Comparison of ENCODE assay signal across 8 cellular contexts in the genomic region with DNA sequence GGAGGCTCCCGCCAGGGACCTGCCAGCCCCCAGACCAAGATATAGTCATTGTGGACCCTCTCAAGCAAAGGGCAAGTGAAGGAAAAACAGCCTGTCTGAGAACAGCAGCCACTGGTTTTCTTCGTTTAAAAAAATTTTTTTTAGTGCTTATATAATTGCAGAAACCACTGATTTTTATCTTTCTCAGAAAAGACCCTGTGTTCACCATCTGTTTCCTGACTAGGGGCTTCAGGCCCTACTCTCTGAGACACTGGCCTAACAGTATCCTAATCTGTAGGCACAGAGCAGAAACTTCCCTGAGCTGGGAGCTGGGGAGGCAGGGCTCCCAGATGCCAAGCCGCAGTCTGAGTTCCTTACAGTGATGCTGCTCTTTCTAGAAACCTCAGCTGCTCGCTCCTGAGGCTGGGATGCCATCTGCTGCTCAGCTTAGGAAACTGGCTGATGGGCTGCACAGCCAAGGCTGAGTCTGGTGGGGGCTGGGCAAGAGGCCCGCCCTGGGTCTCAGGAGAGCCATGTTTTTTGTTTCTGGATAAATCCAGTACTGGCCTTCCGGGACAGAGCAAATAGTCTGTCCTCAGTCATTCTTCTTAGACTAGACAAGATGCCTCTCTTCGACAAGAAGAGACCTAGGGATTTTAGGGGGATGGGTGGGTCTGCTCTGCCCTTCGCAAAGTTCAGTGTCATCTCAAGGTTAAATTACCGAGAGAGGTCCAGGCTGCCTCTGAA. TPM values are rescaled to one million over a fixed set of nuclear protein-coding genes. Genes with fewer than 3 reads are reported as not detected.
DNase-seq lines count a peak whose midpoint lies in the region; ATAC-seq and TF ChIP-seq lines count a peak whose summit lies in the region.

No MANE protein-coding gene starts in this region.

- no peaks in the 10 kb centered on the region for H3K79me2 ChIP-seq in ACC112 (ENCODE audit: control insufficient read depth, insufficient read depth, low read length, unreplicated experiment)

- intact Hi-C loops in right lobe of liver (cut with DNase I) = no loop called here

- peak; percentile 45 for ATAC-seq in GM18520 (IDR thresholded peaks at IDR 0.05; ENCODE audit: unreplicated experiment)
- ATAC-seq in HG03442 (IDR thresholded peaks at IDR 0.05; ENCODE audit: unreplicated experiment) = peak; percentile 67
- ATAC-seq in right lobe of liver = peak; percentile 98 to 99 (median 99)

- peak overlapping the region; percentile 56 for H2AFZ ChIP-seq in ACC112 (ENCODE audit: low read length, unreplicated experiment)

- TF ChIP-seq CTCF in right lobe of liver (IDR thresholded peaks at IDR 0.05) = peak; percentile 86 to 89 (median 87)

- H3K4me1 ChIP-seq in ACC112 (ENCODE audit: control insufficient read depth, insufficient read depth, low read length, unreplicated experiment) (peaks cover 10% of the 10 kb centered on the region), right lobe of liver (no peaks in the 10 kb centered on the region)

- 37% methylated on average over 6 of the region's 9 CpGs for WGBS in right lobe of liver (ENCODE audit: insufficient coverage, low coverage, low lambda C conversion rate, missing lambda C conversion rate)

- TF ChIP-seq POLR2A in right lobe of liver (IDR thresholded peaks at IDR 0.05) = no peak

- no peaks in the 10 kb centered on the region for H3K36me3 ChIP-seq in ACC112 (ENCODE audit: insufficient read depth, low read length)
- no peaks in the 10 kb centered on the region for H3K36me3 ChIP-seq in right lobe of liver

- H3K27ac ChIP-seq in ACC112 (ENCODE audit: low read depth, low read length) = no peak overlapping the region
- no peak overlapping the region for H3K27ac ChIP-seq in right lobe of liver

- H3K27me3 ChIP-seq in ACC112 (ENCODE audit: insufficient read depth, low read length) (peaks cover 4% of the 10 kb centered on the region; the same call in 1 of the 2 replicates), right lobe of liver (no peaks in the 10 kb centered on the region)

- no peaks in the 10 kb centered on the region for H3K9me3 ChIP-seq in right lobe of liver

- H3K4me3 ChIP-seq in ACC112 (ENCODE audit: low read depth, low read length) (no peak overlapping the region), right lobe of liver (no peak overlapping the region)

- DNase-seq in NCI-H526 treated with DMSO at 0.1 percent for 48 hours (lab: John Stamatoyannopoulos, UW) (peak; percentile 91), dedifferentiated amniotic fluid mesenchymal stem cell (ENCODE audit: extremely low spot score) (peak; percentile 97), right lobe of liver (peak; percentile 75 to 81 (median 77))
- DNase-seq in activated CD4-positive, alpha-beta T cell treated with anti-CD3 and anti-CD28 coated beads for 48 hours = peak; percentile 82
- DNase-seq in stimulated activated CD4-positive, alpha-beta T cell treated with anti-CD3 and anti-CD28 coated beads, TNF-alpha, amount 100 ng/mL, for 1 hour (ENCODE audit: low read depth in 3 of 3, low spot score in 1 of 3) = peak in 2 of 3 donors; percentile 24 to 43

RNA-seq across cellular contexts. Expression of a gene that starts 31.0 kb away (rescaled TPM):
- 10 to 100 TPM; 43.5 to 73.8 (median 65.3) TPM for total RNA-seq in right lobe of liver

Comparison
In these comparisons a context has a peak if more than half of its experiments do, and no peak if none do; other contexts are left out.
1. ATAC-seq: peak in every context shown above with its lines; median percentile 99 in right lobe of liver; 67 in HG03442; 45 in GM18520.
2. DNase-seq: peak in every context shown above with its lines; median percentile 97 in dedifferentiated amniotic fluid mesenchymal stem cell; 91 in NCI-H526 treated with DMSO at 0.1 percent for 48 hours; 82 in activated CD4-positive, alpha-beta T cell treated with anti-CD3 and anti-CD28 coated beads for 48 hours; 77 in right lobe of liver; 34 in stimulated activated CD4-positive, alpha-beta T cell treated with anti-CD3 and anti-CD28 coated beads, TNF-alpha, amount 100 ng/mL, for 1 hour.